In the genomic region with DNA sequence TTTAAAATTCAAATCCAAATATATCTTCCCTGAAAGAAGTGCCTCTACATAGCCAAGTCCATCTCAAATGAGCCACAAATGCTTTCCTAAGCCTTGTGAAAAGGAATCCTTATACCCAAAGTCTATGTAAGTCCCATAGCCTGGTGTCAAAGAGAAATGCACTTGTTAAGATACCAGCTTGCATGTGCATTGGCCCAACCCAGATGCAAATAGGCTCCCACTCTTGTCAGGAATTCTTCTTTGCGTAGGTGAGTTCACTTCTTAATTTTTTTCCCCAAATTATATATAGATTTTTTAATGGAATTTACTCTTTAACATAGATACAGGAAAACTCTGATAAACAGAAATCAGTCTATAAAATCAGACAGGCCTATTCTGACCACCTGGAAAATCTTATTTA, we compare ENCODE assay signal across 20 cellular contexts.
A peak's percentile ranks its signal among the peaks of the same experiment; 100 is the strongest.
DNase-seq lines count a peak whose midpoint lies in the region; ATAC-seq lines count a peak whose summit lies in the region.
"Had no signal": no experiment of that assay in that cellular context is flagged by ENCODE, and none has a peak within 500 bp of the region (broad histone marks: within the 10 kb centered on the region; RNA-seq: fewer than 3 reads in every experiment).

No MANE protein-coding gene starts in this region.

- no peak for DNase-seq in central memory CD8-positive, alpha-beta T cell (ENCODE audit: low spot score in 2 of 2)
- DNase-seq in effector memory CD8-positive, alpha-beta T cell: no peak
- DNase-seq in stimulated activated effector memory CD8-positive, alpha-beta T cell treated with anti-CD3 and anti-CD28 coated beads, Interleukin-12 subunit alpha, Interleukin-12 subunit beta, amount 100 ng/mL, for 72 hours (ENCODE audit: low spot score in 2 of 2): no peak
- DNase-seq in HuH-7.5 (ENCODE audit: low spot score): no peak
- DNase-seq: 8988T; ACHN; BE2C; C1 segment of cervical spinal cord; CD4-positive, alpha-beta memory T cell; CD4-positive, CD25-positive, alpha-beta regulatory T cell; CD8-positive, alpha-beta memory T cell; COR-L47; DMS 273 treated with DMSO at 0.1 percent for 48 hours; DMS53; DMS79; DND-41; EL had no signal

- H3K4me3 Mint-ChIP-seq in central memory CD8-positive, alpha-beta T cell: no peak overlapping the region
- no peak overlapping the region for H3K4me3 Mint-ChIP-seq in effector memory CD8-positive, alpha-beta T cell
- H3K4me3 Mint-ChIP-seq in stimulated activated effector memory CD8-positive, alpha-beta T cell treated with anti-CD3 and anti-CD28 coated beads, Interleukin-12 subunit alpha, Interleukin-12 subunit beta, amount 100 ng/mL, for 72 hours: no peak overlapping the region
- H3K4me3 Mint-ChIP-seq: CD14-positive monocyte; CD4-positive, alpha-beta memory T cell; CD4-positive, CD25-positive, alpha-beta regulatory T cell; CD8-positive, alpha-beta memory T cell had no signal

- H3K27me3 Mint-ChIP-seq in central memory CD8-positive, alpha-beta T cell: no peaks in the 10 kb centered on the region
- H3K27me3 Mint-ChIP-seq in effector memory CD8-positive, alpha-beta T cell: no peaks in the 10 kb centered on the region
- H3K27me3 Mint-ChIP-seq: CD4-positive, alpha-beta memory T cell; CD4-positive, CD25-positive, alpha-beta regulatory T cell; CD8-positive, alpha-beta memory T cell had no signal

- no peaks in the 10 kb centered on the region for H3K9me3 Mint-ChIP-seq in central memory CD8-positive, alpha-beta T cell
- H3K9me3 Mint-ChIP-seq in effector memory CD8-positive, alpha-beta T cell: no peaks in the 10 kb centered on the region
- no peaks in the 10 kb centered on the region for H3K9me3 Mint-ChIP-seq in stimulated activated effector memory CD8-positive, alpha-beta T cell treated with anti-CD3 and anti-CD28 coated beads, Interleukin-12 subunit alpha, Interleukin-12 subunit beta, amount 100 ng/mL, for 72 hours
- H3K9me3 Mint-ChIP-seq: CD14-positive monocyte; CD4-positive, alpha-beta memory T cell; CD4-positive, CD25-positive, alpha-beta regulatory T cell; CD8-positive, alpha-beta memory T cell had no signal

- peak overlapping the region; percentile 84 for H3K27ac Mint-ChIP-seq in central memory CD8-positive, alpha-beta T cell (ENCODE audit: low read depth)
- H3K27ac Mint-ChIP-seq in effector memory CD8-positive, alpha-beta T cell: peak overlapping the region; percentile 66 to 85
- peak overlapping the region; percentile 41 for H3K27ac Mint-ChIP-seq in stimulated activated effector memory CD8-positive, alpha-beta T cell treated with anti-CD3 and anti-CD28 coated beads, Interleukin-12 subunit alpha, Interleukin-12 subunit beta, amount 100 ng/mL, for 72 hours
- H3K27ac Mint-ChIP-seq: CD4-positive, alpha-beta memory T cell had no signal

- H3K36me3 Mint-ChIP-seq in central memory CD8-positive, alpha-beta T cell (ENCODE audit: insufficient read depth): no peaks in the 10 kb centered on the region
- no peaks in the 10 kb centered on the region for H3K36me3 Mint-ChIP-seq in effector memory CD8-positive, alpha-beta T cell (ENCODE audit: insufficient read depth)
- H3K36me3 Mint-ChIP-seq in stimulated activated effector memory CD8-positive, alpha-beta T cell treated with anti-CD3 and anti-CD28 coated beads, Interleukin-12 subunit alpha, Interleukin-12 subunit beta, amount 100 ng/mL, for 72 hours: peaks cover 5% of the 10 kb centered on the region

- ATAC-seq in central memory CD8-positive, alpha-beta T cell (replicated peaks; ENCODE audit: extremely low read depth, poor library complexity, severe bottlenecking): no peak
- no peak for ATAC-seq in effector memory CD8-positive, alpha-beta T cell (replicated peaks)
- ATAC-seq in stimulated activated effector memory CD8-positive, alpha-beta T cell treated with anti-CD3 and anti-CD28 coated beads, Interleukin-12 subunit alpha, Interleukin-12 subunit beta, amount 100 ng/mL, for 72 hours: no peak
- ATAC-seq in GM21619 (IDR thresholded peaks at IDR 0.05; ENCODE audit: unreplicated experiment): no peak
- ATAC-seq: GM12878 had no signal

- H3K4me1 Mint-ChIP-seq in central memory CD8-positive, alpha-beta T cell: peaks cover 56% of the 10 kb centered on the region
- peaks cover 22 to 38% of the 10 kb centered on the region in 2 donors for H3K4me1 Mint-ChIP-seq in effector memory CD8-positive, alpha-beta T cell (ENCODE audit: low read depth in 2 of 2)
- H3K4me1 Mint-ChIP-seq in stimulated activated effector memory CD8-positive, alpha-beta T cell treated with anti-CD3 and anti-CD28 coated beads, Interleukin-12 subunit alpha, Interleukin-12 subunit beta, amount 100 ng/mL, for 72 hours: peaks cover 31% of the 10 kb centered on the region
